1 cellular context compared by ENCODE assay signal in the genomic region with DNA sequence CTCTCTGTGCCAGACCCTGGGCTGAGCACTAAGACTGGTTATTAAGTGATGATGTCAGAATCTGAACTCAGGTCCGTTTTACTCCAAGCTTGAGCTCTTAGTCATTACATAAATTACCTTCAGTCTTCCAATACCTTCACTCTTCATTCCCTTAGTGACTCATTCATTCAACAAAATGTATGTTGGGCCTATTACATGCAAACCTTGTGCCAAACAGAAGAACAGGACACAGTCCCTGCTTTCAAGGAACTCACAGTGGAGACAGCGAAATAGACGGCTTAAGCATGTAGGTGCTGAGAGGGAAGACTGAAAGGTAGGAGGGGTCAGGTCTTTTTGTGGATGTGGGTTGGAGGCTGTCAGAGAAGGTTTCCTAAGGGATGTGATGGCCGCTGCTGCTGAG.
TF ChIP-seq lines count a peak whose summit lies in the region.

No MANE protein-coding gene starts in this region.

TF ChIP-seq in HepG2, 621 proteins besides CTCF, POLR2A, EP300 and RAD21:
- TF ChIP-seq CREB1 (IDR thresholded peaks at IDR 0.05) (peak; percentile 59), CREB1 (CRISPR knock-in tag; IDR thresholded peaks at IDR 0.05) (no peak), ZSCAN31 (CRISPR knock-in tag; IDR thresholded peaks at IDR 0.05; ENCODE audit: low read depth) (no peak), ZNF430 (CRISPR knock-in tag; IDR thresholded peaks at IDR 0.05) (no peak), TSC22D2 (CRISPR knock-in tag; IDR thresholded peaks at IDR 0.05; ENCODE audit: borderline replicate concordance) (no peak), EZH2 (conservative IDR thresholded peaks at IDR 0.05; ENCODE audit: low read depth, low read length) (no peak), GABPB1 (CRISPR knock-in tag; IDR thresholded peaks at IDR 0.05) (no peak), ATF7 (IDR thresholded peaks at IDR 0.05) (peak; percentile 35; the same call in 1 of the 2 replicates), ATF7 (CRISPR knock-in tag; IDR thresholded peaks at IDR 0.05) (no peak), HNF1B (CRISPR knock-in tag; IDR thresholded peaks at IDR 0.05) (no peak), ZZZ3 (CRISPR knock-in tag; IDR thresholded peaks at IDR 0.05; ENCODE audit: borderline replicate concordance) (no peak), BCL6 (CRISPR knock-in tag; IDR thresholded peaks at IDR 0.05) (peak; percentile 75), FOSL2 (CRISPR knock-in tag; IDR thresholded peaks at IDR 0.05) (peak; percentile 76), ZBTB21 (CRISPR knock-in tag; IDR thresholded peaks at IDR 0.05) (peak; percentile 51), ZNF567 (CRISPR knock-in tag; IDR thresholded peaks at IDR 0.05; ENCODE audit: borderline replicate concordance) (no peak), ZNF251 (CRISPR knock-in tag; IDR thresholded peaks at IDR 0.05) (no peak)
- TF ChIP-seq, protein P1, sequence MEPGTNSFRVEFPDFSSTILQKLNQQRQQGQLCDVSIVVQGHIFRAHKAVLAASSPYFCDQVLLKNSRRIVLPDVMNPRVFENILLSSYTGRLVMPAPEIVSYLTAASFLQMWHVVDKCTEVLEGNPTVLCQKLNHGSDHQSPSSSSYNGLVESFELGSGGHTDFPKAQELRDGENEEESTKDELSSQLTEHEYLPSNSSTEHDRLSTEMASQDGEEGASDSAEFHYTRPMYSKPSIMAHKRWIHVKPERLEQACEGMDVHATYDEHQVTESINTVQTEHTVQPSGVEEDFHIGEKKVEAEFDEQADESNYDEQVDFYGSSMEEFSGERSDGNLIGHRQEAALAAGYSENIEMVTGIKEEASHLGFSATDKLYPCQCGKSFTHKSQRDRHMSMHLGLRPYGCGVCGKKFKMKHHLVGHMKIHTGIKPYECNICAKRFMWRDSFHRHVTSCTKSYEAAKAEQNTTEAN (CRISPR knock-in tag; conservative IDR thresholded peaks at IDR 0.05) = no peak
